18 cellular contexts compared by ENCODE assay signal in the genomic region with DNA sequence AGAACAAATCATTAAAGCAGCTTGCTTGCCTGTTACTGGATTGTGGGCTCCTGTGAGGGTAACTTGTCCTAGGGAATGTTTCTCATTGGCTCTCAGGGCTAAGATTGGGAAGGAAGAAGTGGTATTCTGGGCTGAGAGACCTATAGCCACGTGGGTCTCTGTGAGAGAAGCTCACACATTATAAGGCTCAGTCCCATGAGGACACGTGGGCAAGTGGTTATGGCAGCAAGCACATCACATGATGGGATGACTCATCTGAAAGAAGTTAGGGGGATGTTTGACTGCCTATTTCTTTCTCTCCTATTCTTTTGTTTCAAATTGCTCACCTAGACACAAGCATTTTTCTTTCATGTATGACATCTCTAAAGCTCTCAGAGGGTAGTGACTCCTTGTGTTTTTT.
DNase-seq lines count a peak whose midpoint lies in the region; ATAC-seq lines count a peak whose summit lies in the region.
"Had no signal": no experiment of that assay in that cellular context is flagged by ENCODE, and none has a peak within 500 bp of the region (broad histone marks: within the 10 kb centered on the region; RNA-seq: fewer than 3 reads in every experiment).

No MANE protein-coding gene starts in this region.

- peak overlapping the region; percentile 8 to 63 (median 29); a peak in 14 of 22 replicates for H3K4me2 ChIP-seq in BLaER1 treated with 17β-estradiol and CSF1 and Interleukin-3, amounts not matched to agents 10 nM and 100 nM

- H3K4me1 ChIP-seq in BLaER1 treated with 17β-estradiol and CSF1 and Interleukin-3, amounts not matched to agents 10 nM and 100 nM, result peaks cover 4 to 14% (median 11%) of the 10 kb centered on the region in 10 experiments; a peak in 19 of 20 replicates
- H3K4me1 ChIP-seq: Caco-2, vagina had no signal

- H4K20me1 ChIP-seq in BLaER1 treated with 17β-estradiol and CSF1 and Interleukin-3, amounts not matched to agents 10 nM and 100 nM, result no peaks in the 10 kb centered on the region

- no peak overlapping the region for H3K4me3 ChIP-seq in BLaER1 treated with 17β-estradiol and CSF1 and Interleukin-3, amounts not matched to agents 10 nM and 100 nM
- H3K4me3 ChIP-seq: vagina had no signal

- no peak overlapping the region for H3K27ac ChIP-seq in BLaER1 treated with 17β-estradiol and CSF1 and Interleukin-3, amounts not matched to agents 10 nM and 100 nM
- H3K27ac ChIP-seq: vagina had no signal

- no peaks in the 10 kb centered on the region for H3K36me3 ChIP-seq in BLaER1 treated with 17β-estradiol and CSF1 and Interleukin-3, amounts not matched to agents 10 nM and 100 nM
- H3K36me3 ChIP-seq: vagina had no signal

- H3K27ac Mint-ChIP-seq in activated naive CD4-positive, alpha-beta T cell treated with anti-CD3 and anti-CD28 coated beads, Interleukin-2, amount 50 U/mL, for 72 hours, result no peak overlapping the region
- H3K27ac Mint-ChIP-seq: immature natural killer cell, nephron had no signal

- H3K36me3 Mint-ChIP-seq in activated naive CD4-positive, alpha-beta T cell treated with anti-CD3 and anti-CD28 coated beads, Interleukin-2, amount 50 U/mL, for 72 hours, result no peaks in the 10 kb centered on the region

- H3K9ac ChIP-seq in BLaER1 treated with 17β-estradiol and CSF1 and Interleukin-3, amounts not matched to agents 10 nM and 100 nM, result no peak overlapping the region

- H3K9me3 Mint-ChIP-seq in activated naive CD4-positive, alpha-beta T cell treated with anti-CD3 and anti-CD28 coated beads, Interleukin-2, amount 50 U/mL, for 72 hours, result peaks cover 4 to 14% of the 10 kb centered on the region in 2 donors

- H3K9me3 ChIP-seq in BLaER1 treated with 17β-estradiol and CSF1 and Interleukin-3, amounts not matched to agents 10 nM and 100 nM (replicated peaks in 1 of 11), result no peaks in the 10 kb centered on the region
- H3K9me3 ChIP-seq: Caco-2, vagina had no signal

- peak; percentile 76 for ATAC-seq in HG03432 (IDR thresholded peaks at IDR 0.05; ENCODE audit: unreplicated experiment)
- no peak for ATAC-seq in HG02970 (IDR thresholded peaks at IDR 0.05; ENCODE audit: low FRiP score, unreplicated experiment)
- no peak for ATAC-seq in HG02642 (IDR thresholded peaks at IDR 0.05; ENCODE audit: poor library complexity, unreplicated experiment)
- no peak for ATAC-seq in activated naive CD4-positive, alpha-beta T cell treated with anti-CD3 and anti-CD28 coated beads, Interleukin-2, amount 50 U/mL, for 72 hours

- H3K27me3 ChIP-seq in BLaER1 treated with 17β-estradiol and CSF1 and Interleukin-3, amounts not matched to agents 10 nM and 100 nM, result no peaks in the 10 kb centered on the region
- H3K27me3 ChIP-seq: vagina had no signal

- DNase-seq in RKO (ENCODE audit: low spot score), result peak; percentile 18
- peak; percentile 8 for DNase-seq in glomerular visceral epithelial cell (ENCODE audit: extremely low spot score)
- DNase-seq in NCI-H510A (lab: John Stamatoyannopoulos, UW), result no peak
- no peak for DNase-seq in activated naive CD4-positive, alpha-beta T cell treated with anti-CD3 and anti-CD28 coated beads, Interleukin-2, amount 50 U/mL, for 72 hours (ENCODE audit: low spot score in 2 of 2)
- DNase-seq: activated CD4-positive, alpha-beta T cell treated with anti-CD3 and anti-CD28 coated beads for 4 hours; anterior cingulate cortex; Caco-2; immature natural killer cell; mammary epithelial cell; NCI-H1092 treated with DMSO at 0.1 percent for 48 hours; SHP77; T-helper 9 cell had no signal

Comparison
In these comparisons a context has a peak if more than half of its experiments do, and no peak if none do; other contexts are left out.
1. DNase-seq: peak in RKO (single experiment) and glomerular visceral epithelial cell (single experiment); none in NCI-H510A (single experiment) and activated naive CD4-positive, alpha-beta T cell treated with anti-CD3 and anti-CD28 coated beads, Interleukin-2, amount 50 U/mL, for 72 hours (0 of 2).